1 cellular context compared by ENCODE assay signal in genomic region chr1:97919568-97920261, GRCh38.
TF ChIP-seq lines count a peak whose summit lies in the region.

No MANE protein-coding gene starts in this region.

TF ChIP-seq in K562, 482 proteins besides CTCF, POLR2A, EP300 and RAD21 (continued from another document):
- TF ChIP-seq CEBPG (CRISPR knock-in tag; IDR thresholded peaks at IDR 0.05): no peak
- TF ChIP-seq CEBPG (tag; conservative IDR thresholded peaks at IDR 0.05 in 1 of 2, IDR thresholded peaks at IDR 0.05 in 1 of 2): peak in 1 of 2 experiments; percentile 74; a peak in 2 of 4 replicates
- no peak for TF ChIP-seq FOXA3 (CRISPR knock-in tag; conservative IDR thresholded peaks at IDR 0.05 in 1 of 2, IDR thresholded peaks at IDR 0.05 in 1 of 2)
